Comparison of ENCODE assay signal across 1 cellular context in genomic region chr3:127790009-127790533, GRCh38.
TF ChIP-seq lines count a peak whose summit lies in the region.

No MANE protein-coding gene starts in this region.

TF ChIP-seq in HepG2, 621 proteins besides CTCF, POLR2A, EP300 and RAD21 (continued from another document):
- 0 out of 2 replicates have a peak, but pooled peaks have one; percentile 34 for TF ChIP-seq CEBPB (IDR thresholded peaks at IDR 0.05; ENCODE audit: borderline replicate concordance, low read depth, low read length)
- no peak for TF ChIP-seq ZNF597 (CRISPR knock-in tag; IDR thresholded peaks at IDR 0.05)
- TF ChIP-seq MYC (CRISPR knock-in tag; IDR thresholded peaks at IDR 0.05; ENCODE audit: borderline replicate concordance) = no peak
- TF ChIP-seq ATF3 (CRISPR knock-in tag; IDR thresholded peaks at IDR 0.05) = no peak
- no peak for TF ChIP-seq PRDM15 (CRISPR knock-in tag; IDR thresholded peaks at IDR 0.05)
- no peak for TF ChIP-seq KLF15 (CRISPR knock-in tag; IDR thresholded peaks at IDR 0.05; ENCODE audit: borderline replicate concordance)
- no peak for TF ChIP-seq TARDBP (CRISPR knock-in tag; IDR thresholded peaks at IDR 0.05)
- TF ChIP-seq, protein P1, sequence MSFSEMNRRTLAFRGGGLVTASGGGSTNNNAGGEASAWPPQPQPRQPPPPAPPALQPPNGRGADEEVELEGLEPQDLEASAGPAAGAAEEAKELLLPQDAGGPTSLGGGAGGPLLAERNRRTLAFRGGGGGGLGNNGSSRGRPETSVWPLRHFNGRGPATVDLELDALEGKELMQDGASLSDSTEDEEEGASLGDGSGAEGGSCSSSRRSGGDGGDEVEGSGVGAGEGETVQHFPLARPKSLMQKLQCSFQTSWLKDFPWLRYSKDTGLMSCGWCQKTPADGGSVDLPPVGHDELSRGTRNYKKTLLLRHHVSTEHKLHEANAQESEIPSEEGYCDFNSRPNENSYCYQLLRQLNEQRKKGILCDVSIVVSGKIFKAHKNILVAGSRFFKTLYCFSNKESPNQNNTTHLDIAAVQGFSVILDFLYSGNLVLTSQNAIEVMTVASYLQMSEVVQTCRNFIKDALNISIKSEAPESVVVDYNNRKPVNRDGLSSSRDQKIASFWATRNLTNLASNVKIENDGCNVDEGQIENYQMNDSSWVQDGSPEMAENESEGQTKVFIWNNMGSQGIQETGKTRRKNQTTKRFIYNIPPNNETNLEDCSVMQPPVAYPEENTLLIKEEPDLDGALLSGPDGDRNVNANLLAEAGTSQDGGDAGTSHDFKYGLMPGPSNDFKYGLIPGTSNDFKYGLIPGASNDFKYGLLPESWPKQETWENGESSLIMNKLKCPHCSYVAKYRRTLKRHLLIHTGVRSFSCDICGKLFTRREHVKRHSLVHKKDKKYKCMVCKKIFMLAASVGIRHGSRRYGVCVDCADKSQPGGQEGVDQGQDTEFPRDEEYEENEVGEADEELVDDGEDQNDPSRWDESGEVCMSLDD (CRISPR knock-in tag; IDR thresholded peaks at IDR 0.05; ENCODE audit: borderline replicate concordance) = no peak
- no peak for TF ChIP-seq FIP1L1 (IDR thresholded peaks at IDR 0.05; ENCODE audit: borderline replicate concordance, insufficient read depth, low read depth, low read length)
- no peak for TF ChIP-seq GTF3A (CRISPR knock-in tag; conservative IDR thresholded peaks at IDR 0.05)
